ENCODE assay signal across 14 cellular contexts in the genomic region with DNA sequence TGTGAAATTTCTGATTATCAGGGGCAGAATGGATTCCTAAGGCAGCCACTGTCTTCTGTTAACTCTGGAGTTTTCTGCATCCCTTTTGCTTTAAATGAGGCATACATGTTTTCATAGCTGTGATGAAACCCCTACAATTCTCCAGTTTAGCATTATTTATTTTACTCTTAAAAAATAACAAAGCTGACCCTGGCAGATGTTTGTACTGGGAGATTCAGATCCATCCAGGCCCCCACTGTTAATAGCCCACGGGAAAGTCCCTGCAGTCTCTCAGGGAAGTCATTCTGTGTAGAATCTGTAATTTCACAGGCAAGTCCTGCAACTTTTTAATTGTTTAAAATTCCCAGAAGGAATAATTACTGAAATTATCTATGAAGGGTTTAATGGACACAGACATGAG. TPM values are rescaled to one million over a fixed set of nuclear protein-coding genes. Genes with fewer than 3 reads are reported as not detected.
DNase-seq lines count a peak whose midpoint lies in the region; ATAC-seq lines count a peak whose summit lies in the region.
"Had no signal": no experiment of that assay in that cellular context is flagged by ENCODE, and none has a peak within 500 bp of the region (broad histone marks: within the 10 kb centered on the region; RNA-seq: fewer than 3 reads in every experiment).

No MANE protein-coding gene starts in this region.

- H3K4me1 ChIP-seq in neuron (ENCODE audit: insufficient read depth, low read length) = peaks cover 22% of the 10 kb centered on the region
- H3K4me1 ChIP-seq in urinary bladder (ENCODE audit: insufficient read depth) = peaks cover 2% of the 10 kb centered on the region

- H3K4me3 ChIP-seq in neuron (ENCODE audit: low read length) (peak overlapping the region; percentile 49), urinary bladder (ENCODE audit: low read depth, low read length) (peak overlapping the region; percentile 15)

- intact Hi-C loops in Right ventricle myocardium superior (cut with DNase I) = no loop called here

- H3K9me3 ChIP-seq in neuron (ENCODE audit: low read length) = no peaks in the 10 kb centered on the region

- H2AFZ ChIP-seq in neuron (ENCODE audit: low read depth, low read length) = peak overlapping the region; percentile 65

- DNase-seq in NCI-H146 (lab: John Stamatoyannopoulos, UW) (peak; percentile 45), NCI-H146 treated with DMSO at 0.1 percent for 48 hours (lab: John Stamatoyannopoulos, UW; ENCODE audit: unreplicated experiment) (no peak), Right ventricle myocardium superior (no peak), NCI-H345 (lab: John Stamatoyannopoulos, UW) (no peak), SIG-M5 (lab: John Stamatoyannopoulos, UW) (no peak)
- no peak for DNase-seq in activated CD4-positive, CD25-positive, alpha-beta regulatory T cell (lab: John Stamatoyannopoulos, UW)
- DNase-seq: DMS79 treated with DMSO at 0.1 percent for 48 hours; effector CD8-positive, alpha-beta T cell; NCI-H1092; stimulated activated naive CD8-positive, alpha-beta T cell treated with anti-CD3 and anti-CD28 coated beads, Interleukin-15, amount 100 ng/mL, for 72 hours had no signal

- H3K27ac ChIP-seq in urinary bladder (ENCODE audit: low read depth) = no peak overlapping the region
- H3K27ac ChIP-seq: 22Rv1 had no signal

- H3K36me3 ChIP-seq in neuron (ENCODE audit: insufficient read depth, low read length) = peaks cover 2% of the 10 kb centered on the region
- no peaks in the 10 kb centered on the region for H3K36me3 ChIP-seq in urinary bladder (ENCODE audit: insufficient read depth)

- ATAC-seq in Right ventricle myocardium superior (ENCODE audit: poor library complexity) = peak; percentile 48
- ATAC-seq: activated T-helper 17 cell treated with anti-CD3 and anti-CD28 coated beads, Interleukin-2, amount 50 U/mL, for 72 hours; stimulated activated naive CD8-positive, alpha-beta T cell treated with anti-CD3 and anti-CD28 coated beads, Interleukin-15, amount 100 ng/mL, for 72 hours had no signal

- H3K27me3 ChIP-seq in neuron (ENCODE audit: insufficient read depth, low read length) = no peaks in the 10 kb centered on the region

- WGBS in urinary bladder = 15% methylated on average over 1 of the region's 1 CpG

RNA-seq across cellular contexts. Expression of a gene that starts 0.3 kb away (rescaled TPM):
- 2.7 TPM for total RNA-seq in Right ventricle myocardium superior
- total RNA-seq in urinary bladder = 31.9 TPM
- 4.6 TPM for polyA plus RNA-seq in urinary bladder
- total RNA-seq: activated T-helper 17 cell treated with anti-CD3 and anti-CD28 coated beads, Interleukin-2, amount 50 U/mL, for 72 hours had no signal
